ENCODE assay signal across 20 cellular contexts in genomic region chr22:33163815-33164214, GRCh38.
DNase-seq lines count a peak whose midpoint lies in the region; ATAC-seq and TF ChIP-seq lines count a peak whose summit lies in the region.
"Had no signal": no experiment of that assay in that cellular context is flagged by ENCODE, and none has a peak within 500 bp of the region (broad histone marks: within the 10 kb centered on the region; RNA-seq: fewer than 3 reads in every experiment).

No MANE protein-coding gene starts in this region.

- no peak for TF ChIP-seq POLR2A in IMR-90 (IDR thresholded peaks at IDR 0.05; ENCODE audit: low read depth, low read length)

- H3K9me3 ChIP-seq in IMR-90 (ENCODE audit: control insufficient read depth, insufficient read depth, low read length) = peaks cover 4% of the 10 kb centered on the region
- H3K9me3 ChIP-seq in left lung = no peaks in the 10 kb centered on the region
- H3K9me3 ChIP-seq: MG63, Peyer's patch had no signal

- H3K18ac ChIP-seq in IMR-90 (ENCODE audit: low read depth, low read length) = no peak overlapping the region

- CTCF ChIA-PET in IMR-90 (lab: Yijun Ruan, JAX) = no interaction called here

- H2AK9ac ChIP-seq in IMR-90 (replicated peaks; ENCODE audit: low read depth, low read length, poor library complexity) = no peak overlapping the region

- H3K56ac ChIP-seq in IMR-90 (ENCODE audit: extremely low read depth, insufficient read depth, low read length) = no peak overlapping the region

- H4K20me1 ChIP-seq in IMR-90 (ENCODE audit: insufficient read depth, low read length) = no peaks in the 10 kb centered on the region

- in situ Hi-C loops in IMR-90 (cut with MboI; ENCODE audit: low sequenced_read_pairs) = no loop called here

- no peaks in the 10 kb centered on the region for H3K79me1 ChIP-seq in IMR-90 (ENCODE audit: low read depth in 1 of 2, low read length in 2 of 2)

- H3K27me3 Mint-ChIP-seq in immature natural killer cell (ENCODE audit: low read depth in 3 of 3) = peaks cover 0 to 7% (median 0%) of the 10 kb centered on the region in 3 donors

- no peaks in the 10 kb centered on the region for H3K36me3 ChIP-seq in IMR-90 (ENCODE audit: control insufficient read depth, insufficient read depth, low read length)
- no peaks in the 10 kb centered on the region for H3K36me3 ChIP-seq in left lung
- H3K36me3 ChIP-seq: MG63, Peyer's patch had no signal

- H3K27ac ChIP-seq in IMR-90 (ENCODE audit: insufficient read depth, low read length) (no peak overlapping the region), left lung (no peak overlapping the region)
- H3K27ac ChIP-seq: KMS-11, Peyer's patch had no signal

- H3K23ac ChIP-seq in IMR-90 (ENCODE audit: low read depth, low read length) = no peak overlapping the region

- no peak overlapping the region for H4K91ac ChIP-seq in IMR-90 (ENCODE audit: insufficient read depth, low read depth, low read length)

- BruUV-seq in IMR-90 (replicated peaks; lab: Mats Ljungman, UMichigan) = no TSS peak

- POLR2A ChIA-PET in IMR-90 (lab: Charles Lee; ENCODE audit: unreplicated experiment) = no interaction called here

- ATAC-seq in IMR-90 (ENCODE audit: low read depth) (no peak), left lung (peak; percentile 80), GM18867 (IDR thresholded peaks at IDR 0.05; ENCODE audit: unreplicated experiment) (no peak)

- H3K4me2 ChIP-seq in IMR-90 (ENCODE audit: low read depth, low read length) = no peak overlapping the region
- H3K4me2 ChIP-seq: KMS-11 had no signal

- H3K36me3 Mint-ChIP-seq in immature natural killer cell = no peaks in the 10 kb centered on the region

- intact Hi-C loops in IMR-90 (cut with micrococcal nuclease) (no loop called here), left lung (cut with DNase I) (no loop called here)

- no peak overlapping the region for H4K5ac ChIP-seq in IMR-90 (ENCODE audit: low read depth, low read length)

- H2BK20ac ChIP-seq in IMR-90 (ENCODE audit: low read depth, low read length) = no peak overlapping the region

- H3K4me1 Mint-ChIP-seq in immature natural killer cell = no peaks in the 10 kb centered on the region

- no peaks in the 10 kb centered on the region for H3K4me1 ChIP-seq in IMR-90 (ENCODE audit: control insufficient read depth, insufficient read depth, low read length)
- no peaks in the 10 kb centered on the region for H3K4me1 ChIP-seq in left lung
- H3K4me1 ChIP-seq: Peyer's patch had no signal

- no peak overlapping the region for H3K4me3 Mint-ChIP-seq in immature natural killer cell

- no peak overlapping the region for H3K4me3 ChIP-seq in IMR-90 (ENCODE audit: insufficient read depth, low read depth, low read length)
- no peak overlapping the region for H3K4me3 ChIP-seq in left lung
- H3K4me3 ChIP-seq: MG63, Peyer's patch had no signal

- H3K4ac ChIP-seq in IMR-90 (ENCODE audit: low read depth, low read length) = no peak overlapping the region

- DNase-seq in DMS53 (lab: John Stamatoyannopoulos, UW) (peak; percentile 68), IMR-90 (no peak), NCI-H510A (lab: John Stamatoyannopoulos, UW) (peak; percentile 29), left lung (no peak), anterior cingulate cortex (lab: John Stamatoyannopoulos, UW) (no peak), immature natural killer cell (no peak)
- DNase-seq: ACHN; C1 segment of cervical spinal cord; GF-D8; GOT3; MG63; NCI-H1048; NCI-H146; NCI-H2081 treated with DMSO at 0.1 percent for 48 hours; NCI-H526; NK-92 treated with Interleukin-12 subunit alpha and Interleukin-12 subunit beta, amount 100 ng/mL, for 24 hours; Peyer's patch; T-helper 2 cell had no signal

- peaks cover 0 to 2% (median 0%) of the 10 kb centered on the region in 6 donors for H3K9me3 Mint-ChIP-seq in immature natural killer cell

- no peak overlapping the region for H2AFZ ChIP-seq in IMR-90 (replicated peaks; ENCODE audit: low read length, poor library complexity)

- no peaks in the 10 kb centered on the region for H3K9me1 ChIP-seq in IMR-90 (ENCODE audit: insufficient read depth, low read length)

- H2BK15ac ChIP-seq in IMR-90 (ENCODE audit: low read depth, low read length) = no peak overlapping the region

- no peak overlapping the region for H2BK120ac ChIP-seq in IMR-90 (ENCODE audit: low read depth, low read length)

- H3K27me3 ChIP-seq in IMR-90 (ENCODE audit: control insufficient read depth, insufficient read depth, low read length) (no peaks in the 10 kb centered on the region), left lung (no peaks in the 10 kb centered on the region)
- H3K27me3 ChIP-seq: Peyer's patch had no signal

- H2BK5ac ChIP-seq in IMR-90 (ENCODE audit: low read depth, low read length, poor library complexity, severe bottlenecking) = no peak overlapping the region

- TF ChIP-seq CTCF in IMR-90 (conservative IDR thresholded peaks at IDR 0.05; ENCODE audit: low read depth, low read length) (no peak), left lung (IDR thresholded peaks at IDR 0.05) (no peak)

- H3K14ac ChIP-seq in IMR-90 (replicated peaks; ENCODE audit: low read depth, low read length) = no peak overlapping the region

- 0% methylated on average over 1 of the region's 4 CpGs; no CpG with 5 or more reads in 1 of the 2 experiments for WGBS in IMR-90 (ENCODE audit: extremely low coverage in 2 of 2, insufficient read length in 1 of 2), 2 experiments

- H3K27ac Mint-ChIP-seq in immature natural killer cell = no peak overlapping the region

- TF ChIP-seq RAD21 in IMR-90 (IDR thresholded peaks at IDR 0.05; ENCODE audit: low read length) = no peak

- dilution Hi-C loops in IMR-90 (cut with HindIII; ENCODE audit: low sequenced_read_pairs, unreplicated experiment) = no loop called here

- no peak overlapping the region for H2AK5ac ChIP-seq in IMR-90 (ENCODE audit: low read depth, low read length)

- H3K9ac ChIP-seq in IMR-90 (ENCODE audit: low read depth, low read length) = no peak overlapping the region
- H3K9ac ChIP-seq: KMS-11 had no signal

- H4K8ac ChIP-seq in IMR-90 (ENCODE audit: low read depth in 2 of 2, low read length in 2 of 2) = no peak overlapping the region

TF ChIP-seq in IMR-90, 13 proteins besides CTCF, POLR2A, EP300 and RAD21:
- TF ChIP-seq MAFK (IDR thresholded peaks at IDR 0.05; ENCODE audit: low read depth, low read length) = peak; percentile 60
- no peak for TF ChIP-seq MXI1 (IDR thresholded peaks at IDR 0.05; ENCODE audit: borderline replicate concordance, low read depth, low read length)
- TF ChIP-seq NFE2L2 (IDR thresholded peaks at IDR 0.05; ENCODE audit: low read depth, low read length) = no peak
- no peak for TF ChIP-seq CHD1 (IDR thresholded peaks at IDR 0.05; ENCODE audit: low read depth, low read length)
- TF ChIP-seq USF2 (IDR thresholded peaks at IDR 0.05; ENCODE audit: low read depth, low read length) = no peak

Comparison
In these comparisons a context has a peak if more than half of its experiments do, and no peak if none do; other contexts are left out.
1. DNase-seq: peak in DMS53 (single experiment) and NCI-H510A (single experiment); none in IMR-90 (single experiment), left lung (0 of 2), anterior cingulate cortex (0 of 58) and immature natural killer cell (0 of 3).